8 cellular contexts compared by ENCODE assay signal in the genomic region with DNA sequence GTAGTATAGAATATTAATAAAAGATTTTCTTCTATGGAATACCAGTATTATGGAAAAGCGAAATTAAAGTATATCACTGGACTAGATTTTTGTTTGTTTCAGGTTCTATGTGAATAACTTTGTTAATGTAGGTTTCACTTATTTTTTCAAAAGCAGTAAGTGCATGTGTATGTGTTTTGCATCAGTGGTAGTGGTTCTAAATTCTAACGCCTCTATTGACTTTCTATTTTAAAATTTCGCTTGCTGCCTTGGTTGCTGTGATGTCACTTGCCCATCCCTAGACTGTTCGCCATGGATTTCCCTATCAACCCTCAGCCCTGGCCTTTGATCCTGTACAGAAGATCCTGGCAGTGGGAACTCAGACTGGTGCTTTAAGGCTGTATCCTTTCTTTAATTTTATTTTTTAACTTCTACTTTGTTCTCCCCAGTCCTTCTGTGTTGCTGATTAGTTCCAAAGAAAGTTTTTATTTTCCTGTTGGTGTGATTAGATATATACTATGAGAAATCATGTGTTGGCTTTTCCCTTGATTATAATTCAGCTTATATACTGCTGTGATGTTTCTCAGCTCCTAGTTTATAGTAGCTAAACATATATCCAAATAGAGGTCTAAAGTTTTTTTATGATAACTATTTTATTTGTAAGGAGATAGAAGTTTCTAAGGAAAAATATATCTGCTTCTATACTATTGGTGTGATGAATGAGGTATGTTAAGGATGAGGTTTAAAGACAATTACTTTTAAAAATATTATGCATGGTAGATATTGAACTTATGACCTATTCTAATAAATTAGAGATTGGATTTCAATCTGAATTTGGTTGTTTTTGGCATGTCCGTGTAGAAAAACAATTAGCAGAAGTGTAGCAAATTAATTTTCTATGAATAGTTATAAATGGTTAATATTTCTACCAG. TPM values are rescaled to one million over a fixed set of nuclear protein-coding genes. Genes with fewer than 3 reads are reported as not detected.
DNase-seq lines count a peak whose midpoint lies in the region; ATAC-seq and TF ChIP-seq lines count a peak whose summit lies in the region.

No MANE protein-coding gene starts in this region.

- no peak for ATAC-seq in GM18907 (IDR thresholded peaks at IDR 0.05; ENCODE audit: unreplicated experiment)

- POLR2A ChIA-PET in HEK293 (lab: Yijun Ruan, JAX): no interaction called here

- no peaks in the 10 kb centered on the region for H3K9me3 ChIP-seq in BE2C
- H3K9me3 ChIP-seq in HEK293 (ENCODE audit: control insufficient read depth, insufficient read depth, low read depth, low read length): no peaks in the 10 kb centered on the region
- no peaks in the 10 kb centered on the region for H3K9me3 ChIP-seq in stomach
- H3K9me3 ChIP-seq in thyroid gland: no peaks in the 10 kb centered on the region

- WGBS in stomach, 5 donors: 37 to 56% (median 46%) methylated on average over 5 of the region's 5 CpGs
- 80 to 86% methylated on average over 5 of the region's 5 CpGs for WGBS in thyroid gland, 2 donors

- H3K36me3 Mint-ChIP-seq in glutamatergic neuron (ENCODE audit: unreplicated experiment): no peaks in the 10 kb centered on the region

- TF ChIP-seq CTCF in BE2C (IDR thresholded peaks at IDR 0.05; ENCODE audit: low read depth, low read length) (no peak), HEK293 (tag by site-specific recombination; IDR thresholded peaks at IDR 0.05) (no peak), VCaP (conservative IDR thresholded peaks at IDR 0.05) (no peak), glutamatergic neuron (IDR thresholded peaks at IDR 0.05; ENCODE audit: partially characterized antibody, unreplicated experiment) (no peak), stomach (IDR thresholded peaks at IDR 0.05) (no peak), thyroid gland (IDR thresholded peaks at IDR 0.05) (no peak)

- no peak for TF ChIP-seq EP300 in stomach (IDR thresholded peaks at IDR 0.05)

- intact Hi-C loops in stomach (cut with DNase I; ENCODE audit: low total_unique reads): no loop called here
- intact Hi-C loops in thyroid gland (cut with DNase I): no loop called here

- peak overlapping the region; percentile 88 for H3K4me3 ChIP-seq in BE2C (ENCODE audit: low read depth, low read length)
- peak overlapping the region; percentile 96 for H3K4me3 ChIP-seq in HEK293 (ENCODE audit: low read depth, low read length)
- peak overlapping the region; percentile 78 to 85 (median 83) for H3K4me3 ChIP-seq in stomach
- H3K4me3 ChIP-seq in thyroid gland (replicated peaks in 1 of 3): peak overlapping the region in 1 of 3 donors; percentile 70

- CTCF ChIA-PET in HEK293 (lab: Yijun Ruan, JAX): interaction anchor here (0.6 kb wide), 1 partner anchor 206 kb away, joined by 3 read pairs; no protein-coding TSS in a partner anchor

- DNase-seq in BE2C (peak; percentile 47), glutamatergic neuron (no peak), stomach (no peak), thyroid gland (no peak)
- no peak for DNase-seq in activated CD4-positive, CD25-positive, alpha-beta regulatory T cell (lab: John Stamatoyannopoulos, UW)

- peaks cover 13% of the 10 kb centered on the region for H3K9me3 Mint-ChIP-seq in glutamatergic neuron (ENCODE audit: unreplicated experiment)

- peaks cover 11% of the 10 kb centered on the region for H3K27me3 Mint-ChIP-seq in glutamatergic neuron (ENCODE audit: unreplicated experiment)

- H3K27ac ChIP-seq in HEK293 (ENCODE audit: extremely low read depth, low read depth, low read length): no peak overlapping the region
- H3K27ac ChIP-seq in VCaP: peak overlapping the region; percentile 99
- H3K27ac ChIP-seq in stomach: peak overlapping the region in 3 of 5 donors; percentile 97 to 98 (median 97)
- H3K27ac ChIP-seq in thyroid gland: peak overlapping the region in 1 of 3 donors; percentile 99

- peak overlapping the region; percentile 85 for H3K4me3 Mint-ChIP-seq in glutamatergic neuron (ENCODE audit: unreplicated experiment)

- peaks cover 8% of the 10 kb centered on the region for H3K36me3 ChIP-seq in BE2C
- no peaks in the 10 kb centered on the region for H3K36me3 ChIP-seq in HEK293 (ENCODE audit: control insufficient read depth in 2 of 2, insufficient read depth in 1 of 2, low read length in 2 of 2)
- H3K36me3 ChIP-seq in stomach: no peaks in the 10 kb centered on the region
- H3K36me3 ChIP-seq in thyroid gland: no peaks in the 10 kb centered on the region

- TF ChIP-seq POLR2A in stomach (IDR thresholded peaks at IDR 0.05) (no peak), thyroid gland (IDR thresholded peaks at IDR 0.05) (no peak)

- H3K4me1 ChIP-seq in BE2C (peaks cover 4% of the 10 kb centered on the region), HEK293 (ENCODE audit: control insufficient read depth, insufficient read depth, low read length) (peaks cover 21% of the 10 kb centered on the region), stomach (peaks cover 0 to 63% (median 28%) of the 10 kb centered on the region in 4 donors), thyroid gland (peaks cover 26 to 28% of the 10 kb centered on the region in 2 donors)

- H3K4me1 Mint-ChIP-seq in glutamatergic neuron (ENCODE audit: low read depth, unreplicated experiment): peaks cover 7% of the 10 kb centered on the region

- H3K27me3 ChIP-seq in BE2C: no peaks in the 10 kb centered on the region
- H3K27me3 ChIP-seq in stomach: no peaks in the 10 kb centered on the region
- no peaks in the 10 kb centered on the region for H3K27me3 ChIP-seq in thyroid gland

- H3K27ac Mint-ChIP-seq in glutamatergic neuron (ENCODE audit: unreplicated experiment): peak overlapping the region; percentile 59

TF ChIP-seq in HEK293, 187 proteins besides CTCF, POLR2A, EP300 and RAD21:
- TF ChIP-seq ZNF660 (tag by site-specific recombination; IDR thresholded peaks at IDR 0.05) (0 out of 2 replicates have a peak, but pooled peaks have one; percentile 19), ZEB2 (tag by site-specific recombination; IDR thresholded peaks at IDR 0.05) (0 out of 2 replicates have a peak, but pooled peaks have one; percentile 25), ZBTB48 (tag by site-specific recombination; IDR thresholded peaks at IDR 0.05) (0 out of 2 replicates have a peak, but pooled peaks have one; percentile 27), ZNF629 (tag by site-specific recombination; IDR thresholded peaks at IDR 0.05) (peak; percentile 44; the same call in 1 of the 2 replicates), PRDM1 (tag by site-specific recombination; IDR thresholded peaks at IDR 0.05) (peak; percentile 97), ZBTB17 (tag by site-specific recombination; IDR thresholded peaks at IDR 0.05) (peak; percentile 59), ZNF707 (tag by site-specific recombination; IDR thresholded peaks at IDR 0.05) (no peak)
- TF ChIP-seq, protein P1, sequence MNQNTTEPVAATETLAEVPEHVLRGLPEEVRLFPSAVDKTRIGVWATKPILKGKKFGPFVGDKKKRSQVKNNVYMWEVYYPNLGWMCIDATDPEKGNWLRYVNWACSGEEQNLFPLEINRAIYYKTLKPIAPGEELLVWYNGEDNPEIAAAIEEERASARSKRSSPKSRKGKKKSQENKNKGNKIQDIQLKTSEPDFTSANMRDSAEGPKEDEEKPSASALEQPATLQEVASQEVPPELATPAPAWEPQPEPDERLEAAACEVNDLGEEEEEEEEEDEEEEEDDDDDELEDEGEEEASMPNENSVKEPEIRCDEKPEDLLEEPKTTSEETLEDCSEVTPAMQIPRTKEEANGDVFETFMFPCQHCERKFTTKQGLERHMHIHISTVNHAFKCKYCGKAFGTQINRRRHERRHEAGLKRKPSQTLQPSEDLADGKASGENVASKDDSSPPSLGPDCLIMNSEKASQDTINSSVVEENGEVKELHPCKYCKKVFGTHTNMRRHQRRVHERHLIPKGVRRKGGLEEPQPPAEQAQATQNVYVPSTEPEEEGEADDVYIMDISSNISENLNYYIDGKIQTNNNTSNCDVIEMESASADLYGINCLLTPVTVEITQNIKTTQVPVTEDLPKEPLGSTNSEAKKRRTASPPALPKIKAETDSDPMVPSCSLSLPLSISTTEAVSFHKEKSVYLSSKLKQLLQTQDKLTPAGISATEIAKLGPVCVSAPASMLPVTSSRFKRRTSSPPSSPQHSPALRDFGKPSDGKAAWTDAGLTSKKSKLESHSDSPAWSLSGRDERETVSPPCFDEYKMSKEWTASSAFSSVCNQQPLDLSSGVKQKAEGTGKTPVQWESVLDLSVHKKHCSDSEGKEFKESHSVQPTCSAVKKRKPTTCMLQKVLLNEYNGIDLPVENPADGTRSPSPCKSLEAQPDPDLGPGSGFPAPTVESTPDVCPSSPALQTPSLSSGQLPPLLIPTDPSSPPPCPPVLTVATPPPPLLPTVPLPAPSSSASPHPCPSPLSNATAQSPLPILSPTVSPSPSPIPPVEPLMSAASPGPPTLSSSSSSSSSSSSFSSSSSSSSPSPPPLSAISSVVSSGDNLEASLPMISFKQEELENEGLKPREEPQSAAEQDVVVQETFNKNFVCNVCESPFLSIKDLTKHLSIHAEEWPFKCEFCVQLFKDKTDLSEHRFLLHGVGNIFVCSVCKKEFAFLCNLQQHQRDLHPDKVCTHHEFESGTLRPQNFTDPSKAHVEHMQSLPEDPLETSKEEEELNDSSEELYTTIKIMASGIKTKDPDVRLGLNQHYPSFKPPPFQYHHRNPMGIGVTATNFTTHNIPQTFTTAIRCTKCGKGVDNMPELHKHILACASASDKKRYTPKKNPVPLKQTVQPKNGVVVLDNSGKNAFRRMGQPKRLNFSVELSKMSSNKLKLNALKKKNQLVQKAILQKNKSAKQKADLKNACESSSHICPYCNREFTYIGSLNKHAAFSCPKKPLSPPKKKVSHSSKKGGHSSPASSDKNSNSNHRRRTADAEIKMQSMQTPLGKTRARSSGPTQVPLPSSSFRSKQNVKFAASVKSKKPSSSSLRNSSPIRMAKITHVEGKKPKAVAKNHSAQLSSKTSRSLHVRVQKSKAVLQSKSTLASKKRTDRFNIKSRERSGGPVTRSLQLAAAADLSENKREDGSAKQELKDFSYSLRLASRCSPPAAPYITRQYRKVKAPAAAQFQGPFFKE (tag by site-specific recombination; IDR thresholded peaks at IDR 0.05; ENCODE audit: borderline replicate concordance): no peak

RNA-seq across cellular contexts. Expression of gene STXBP5, which starts 1.7 kb away (rescaled TPM):
- polyA plus RNA-seq in BE2C (2012; ENCODE audit: insufficient read depth, insufficient read length, low read depth): 30.3 TPM
- total RNA-seq in glutamatergic neuron (ENCODE audit: unreplicated experiment): 14.6 TPM
- 10 to 100 TPM; 15.2 to 56.2 (median 29.1) TPM for total RNA-seq in stomach
- 1 to 10 TPM; 5.9 to 9.3 (median 8.6) TPM for polyA plus RNA-seq in stomach
- 10 to 100 TPM; 26.9 to 45.9 (median 29.3) TPM for total RNA-seq in thyroid gland
